8 cellular contexts compared by ENCODE assay signal in genomic region chr19:4768934-4769777, GRCh38. TPM values are rescaled to one million over a fixed set of nuclear protein-coding genes. Genes with fewer than 3 reads are reported as not detected.
DNase-seq lines count a peak whose midpoint lies in the region; ATAC-seq and TF ChIP-seq lines count a peak whose summit lies in the region.

No MANE protein-coding gene starts in this region.

- DNase-seq in GDM1 (lab: John Stamatoyannopoulos, UW) (peak; percentile 65), NCI-H1417 treated with DMSO at 0.1 percent for 48 hours (lab: John Stamatoyannopoulos, UW) (peak; percentile 89), T-helper 17 cell (peak; percentile 57 to 80 (median 72)), astrocyte of the cerebellum (ENCODE audit: low read depth) (peak; percentile 80), hepatocyte (ENCODE audit: low spot score) (peak; percentile 96), retinal pigment epithelial cell (ENCODE audit: low read depth) (peak; percentile 63)

- H3K27me3 ChIP-seq in hepatocyte = no peaks in the 10 kb centered on the region

- H3K4me1 ChIP-seq in hepatocyte (ENCODE audit: insufficient read depth) = no peaks in the 10 kb centered on the region

- H3K27ac Mint-ChIP-seq in T-helper 17 cell = no peak overlapping the region

- peaks cover 31% of the 10 kb centered on the region for H3K27me3 Mint-ChIP-seq in T-helper 17 cell

- H3K4me3 ChIP-seq in astrocyte of the cerebellum (ENCODE audit: low read depth, low read length) = no peak overlapping the region
- H3K4me3 ChIP-seq in hepatocyte = no peak overlapping the region
- no peak overlapping the region for H3K4me3 ChIP-seq in retinal pigment epithelial cell (ENCODE audit: low read length)

- H3K36me3 Mint-ChIP-seq in T-helper 17 cell (ENCODE audit: low read depth) = peaks cover 6% of the 10 kb centered on the region

- no peaks in the 10 kb centered on the region for H3K36me3 ChIP-seq in hepatocyte (replicated peaks; ENCODE audit: insufficient read depth, low read depth)

- TF ChIP-seq CTCF in astrocyte of the cerebellum (IDR thresholded peaks at IDR 0.05; ENCODE audit: low read depth, low read length, missing control alignments) = no peak
- TF ChIP-seq CTCF in hepatocyte (IDR thresholded peaks at IDR 0.05; ENCODE audit: poor library complexity) = no peak
- no peak for TF ChIP-seq CTCF in retinal pigment epithelial cell (conservative IDR thresholded peaks at IDR 0.05; ENCODE audit: low read depth, low read length)

- H3K27ac ChIP-seq in hepatocyte = no peak overlapping the region

- H3K9me3 ChIP-seq in T-helper 17 cell (ENCODE audit: control insufficient read depth, low read length, poor library complexity, severe bottlenecking) (no peaks in the 10 kb centered on the region), hepatocyte (ENCODE audit: low read depth) (no peaks in the 10 kb centered on the region)

- H3K79me2 ChIP-seq in hepatocyte = no peaks in the 10 kb centered on the region

- H3K4me3 Mint-ChIP-seq in T-helper 17 cell = no peak overlapping the region

- no peak overlapping the region for H3K4me2 ChIP-seq in hepatocyte

- peaks cover 2% of the 10 kb centered on the region for H3K4me1 Mint-ChIP-seq in T-helper 17 cell

- no peaks in the 10 kb centered on the region for H4K20me1 ChIP-seq in hepatocyte (ENCODE audit: insufficient read depth, poor library complexity, severe bottlenecking)

- in situ Hi-C loops in astrocyte of the cerebellum (cut with HindIII; ENCODE audit: low sequenced_read_pairs) = no loop called here

- 19% methylated on average over 37 of the region's 37 CpGs for WGBS in hepatocyte (ENCODE audit: low lambda C conversion rate, missing lambda C conversion rate)

- no peaks in the 10 kb centered on the region for H3K9me2 ChIP-seq in hepatocyte (replicated peaks; ENCODE audit: insufficient read depth)

- H2AFZ ChIP-seq in hepatocyte = no peak overlapping the region

- peak; percentile 96 for ATAC-seq in T-helper 17 cell
- ATAC-seq in HG03460 (IDR thresholded peaks at IDR 0.05; ENCODE audit: unreplicated experiment) = no peak
- no peak for ATAC-seq in GM19463 (IDR thresholded peaks at IDR 0.05; ENCODE audit: unreplicated experiment)

RNA-seq across cellular contexts. Expression of gene FEM1A, which starts 22.4 kb away (rescaled TPM):
- total RNA-seq in T-helper 17 cell (10 to 100 TPM in 1 of 2 donors, 1 to 10 TPM in 1; 9.9 to 13.4 TPM), hepatocyte (8.3 and 9.2 TPM in 2 replicates)
- polyA plus RNA-seq in hepatocyte = 1.2 and 1.3 TPM in 2 replicates

RNA-seq across cellular contexts. Expression of gene DPP9, which starts 45.5 kb away (rescaled TPM):
- 10 to 100 TPM; 84.1 to 91.8 TPM for total RNA-seq in T-helper 17 cell
- total RNA-seq in hepatocyte = 17.6 and 27.6 TPM in 2 replicates
- polyA plus RNA-seq in hepatocyte = 32.6 and 32.7 TPM in 2 replicates
